Comparison of ENCODE assay signal across 26 cellular contexts in genomic region chr2:235520787-235521186, GRCh38.
"Had no signal": no experiment of that assay in that cellular context is flagged by ENCODE, and none has a peak within 500 bp of the region (broad histone marks: within the 10 kb centered on the region; RNA-seq: fewer than 3 reads in every experiment).

No MANE protein-coding gene starts in this region.

- DNase-seq: cortex of kidney; effector memory CD8-positive, alpha-beta T cell; erythroblast; gastrocnemius medialis; head of caudate nucleus; left ventricle myocardium superior; lower lobe of right lung; natural killer cell; occipital lobe; ovary; posterior cingulate gyrus; psoas muscle; right cardiac atrium; sigmoid colon; spleen; stimulated activated CD4-positive, alpha-beta T cell treated with anti-CD3 and anti-CD28 coated beads, Interleukin-4, amount 100 ng/mL, for 4 hours; stimulated activated naive CD8-positive, alpha-beta T cell treated with anti-CD3 and anti-CD28 coated beads, Interleukin-15, Interleukin-2, amounts not matched to agents 100 U/mL and 50 U/mL, for 24 hours; substantia nigra; testis; tibial artery; upper lobe of right lung; uterus had no signal

- H3K9me3 ChIP-seq: gastrocnemius medialis, lower lobe of right lung, ovary, psoas muscle, sigmoid colon, testis, tibial artery, upper lobe of right lung, uterus had no signal

- H3K27ac ChIP-seq: gastrocnemius medialis, lower lobe of right lung, ovary, psoas muscle, sigmoid colon, skin epidermis, testis, tibial artery, upper lobe of right lung, uterus had no signal

- ATAC-seq: effector memory CD8-positive, alpha-beta T cell; gastrocnemius medialis; left ventricle myocardium superior; natural killer cell; psoas muscle; right cardiac atrium; stimulated activated memory B cell treated with anti-CD40 and anti-IgM and Interleukin-4, amounts not matched to agents 10 μg/mL and 1 μg/mL and 100 μg/mL, for 72 hours; stimulated activated naive CD8-positive, alpha-beta T cell treated with anti-CD3 and anti-CD28 coated beads, Interleukin-15, Interleukin-2, amounts not matched to agents 100 U/mL and 50 U/mL, for 24 hours; upper lobe of right lung had no signal

- FAIRE-seq: endometrium, keratinocyte had no signal

- H3K36me3 ChIP-seq: gastrocnemius medialis, lower lobe of right lung, ovary, sigmoid colon, spleen, tibial artery, upper lobe of right lung, uterus had no signal

- H3K27me3 ChIP-seq: gastrocnemius medialis, ovary, sigmoid colon, testis, tibial artery, upper lobe of right lung, uterus had no signal

- H3K4me3 ChIP-seq: gastrocnemius medialis, lower lobe of right lung, ovary, psoas muscle, sigmoid colon, skin epidermis, spleen, testis, tibial artery, upper lobe of right lung, uterus had no signal

- H3K4me1 ChIP-seq: testis, uterus had no signal
